Comparison of ENCODE assay signal across 9 cellular contexts in genomic region chr10:72255977-72256729, GRCh38. TPM values are rescaled to one million over a fixed set of nuclear protein-coding genes. Genes with fewer than 3 reads are reported as not detected.
DNase-seq lines count a peak whose midpoint lies in the region; ATAC-seq and TF ChIP-seq lines count a peak whose summit lies in the region.
"Had no signal": no experiment of that assay in that cellular context is flagged by ENCODE, and none has a peak within 500 bp of the region (broad histone marks: within the 10 kb centered on the region; RNA-seq: fewer than 3 reads in every experiment).

No MANE protein-coding gene starts in this region.

- no peak overlapping the region for H3K4me3 Mint-ChIP-seq in activated CD8-positive, alpha-beta memory T cell treated with anti-CD3 and anti-CD28 coated beads, Interleukin-2, amount 10 ng/mL, durations not matched to agents 7 days and 5 days

- no peak for ATAC-seq in activated CD8-positive, alpha-beta memory T cell treated with anti-CD3 and anti-CD28 coated beads, Interleukin-2, amount 10 ng/mL, durations not matched to agents 7 days and 5 days
- ATAC-seq in thoracic aorta (ENCODE audit: insufficient number of reproducible peaks, low FRiP score, low read depth) (no peak), HG02623 (IDR thresholded peaks at IDR 0.05; ENCODE audit: unreplicated experiment) (no peak)

- intact Hi-C loops in adrenal gland (cut with DNase I), result no loop called here

- H3K36me3 ChIP-seq in adrenal gland (replicated peaks in 1 of 2) (no peaks in the 10 kb centered on the region), thoracic aorta (no peaks in the 10 kb centered on the region)

- peak overlapping the region; percentile 85 to 93 (median 90) for H3K27ac ChIP-seq in adrenal gland
- peak overlapping the region; percentile 90 to 94 for H3K27ac ChIP-seq in thoracic aorta

- H3K27me3 Mint-ChIP-seq in activated CD8-positive, alpha-beta memory T cell treated with anti-CD3 and anti-CD28 coated beads, Interleukin-2, amount 10 ng/mL, durations not matched to agents 7 days and 5 days, result no peaks in the 10 kb centered on the region

- no peaks in the 10 kb centered on the region for H3K36me3 Mint-ChIP-seq in activated CD8-positive, alpha-beta memory T cell treated with anti-CD3 and anti-CD28 coated beads, Interleukin-2, amount 10 ng/mL, durations not matched to agents 7 days and 5 days

- DNase-seq in activated CD8-positive, alpha-beta memory T cell treated with anti-CD3 and anti-CD28 coated beads, Interleukin-2, amount 10 ng/mL, durations not matched to agents 7 days and 5 days, result no peak
- DNase-seq in activated CD8-positive, alpha-beta memory T cell treated with anti-CD3 and anti-CD28 coated beads, Interleukin-2, amount 50 U/mL, for 48 hours, result no peak
- DNase-seq in adrenal gland, result no peak
- peak; percentile 13 for DNase-seq in medulla oblongata (ENCODE audit: extremely low spot score)
- no peak for DNase-seq in thoracic aorta (ENCODE audit: low spot score)
- DNase-seq in DMS 273 treated with DMSO at 0.1 percent for 48 hours (lab: John Stamatoyannopoulos, UW), result no peak
- DNase-seq in DMS53 treated with DMSO at 0.1 percent for 48 hours (lab: John Stamatoyannopoulos, UW; ENCODE audit: unreplicated experiment), result no peak
- DNase-seq: NCI-H2107 had no signal

- H3K4me3 ChIP-seq in adrenal gland (no peak overlapping the region), thoracic aorta (no peak overlapping the region)

- H3K9me3 ChIP-seq in adrenal gland (replicated peaks in 1 of 3) (no peaks in the 10 kb centered on the region), thoracic aorta (no peaks in the 10 kb centered on the region)

- H3K27me3 ChIP-seq in adrenal gland (no peaks in the 10 kb centered on the region), thoracic aorta (replicated peaks; ENCODE audit: insufficient read depth) (no peaks in the 10 kb centered on the region)

- CTCF ChIA-PET in activated CD8-positive, alpha-beta memory T cell treated with anti-CD3 and anti-CD28 coated beads, Interleukin-2, amount 10 ng/mL, durations not matched to agents 7 days and 5 days (lab: Charles Lee), result interaction anchor here (1.0 to 11.6 kb wide), 4 partner anchors 9 to 80 kb away, joined by 3 to 94 read pairs (median 5); partner anchors contain the start of gene DDIT4

- TF ChIP-seq CTCF in adrenal gland (IDR thresholded peaks at IDR 0.05) (no peak), thoracic aorta (IDR thresholded peaks at IDR 0.05) (no peak)

- peak overlapping the region; percentile 57 for H3K27ac Mint-ChIP-seq in activated CD8-positive, alpha-beta memory T cell treated with anti-CD3 and anti-CD28 coated beads, Interleukin-2, amount 10 ng/mL, durations not matched to agents 7 days and 5 days

- no peaks in the 10 kb centered on the region for H3K9me3 Mint-ChIP-seq in activated CD8-positive, alpha-beta memory T cell treated with anti-CD3 and anti-CD28 coated beads, Interleukin-2, amount 10 ng/mL, durations not matched to agents 7 days and 5 days (ENCODE audit: low read depth)

- WGBS in adrenal gland, 4 donors, result 91 to 96% (median 96%) methylated on average over 6 of the region's 6 CpGs

- H3K4me1 Mint-ChIP-seq in activated CD8-positive, alpha-beta memory T cell treated with anti-CD3 and anti-CD28 coated beads, Interleukin-2, amount 10 ng/mL, durations not matched to agents 7 days and 5 days, result peaks cover 63% of the 10 kb centered on the region

- TF ChIP-seq POLR2A in adrenal gland (IDR thresholded peaks at IDR 0.05), result no peak

- H3K4me1 ChIP-seq in adrenal gland (replicated peaks in 1 of 2), result peaks cover 62 to 84% of the 10 kb centered on the region in 2 donors
- peaks cover 60 to 86% of the 10 kb centered on the region in 2 donors for H3K4me1 ChIP-seq in thoracic aorta (ENCODE audit: control insufficient read depth in 1 of 2, low read depth in 2 of 2)

RNA-seq across cellular contexts. Expression of gene DDIT4, which starts 17.6 kb away (rescaled TPM):
- total RNA-seq in activated CD8-positive, alpha-beta memory T cell treated with anti-CD3 and anti-CD28 coated beads, Interleukin-2, amount 10 ng/mL, durations not matched to agents 7 days and 5 days, result 100 to 1,000 TPM; 291 to 293 TPM
- total RNA-seq in adrenal gland, result 100 to 1,000 TPM; 211 to 711 (median 386) TPM
- polyA plus RNA-seq in adrenal gland, result 100 to 1,000 TPM; 109 to 149 (median 123) TPM
- total RNA-seq in thoracic aorta, result 100 to 1,000 TPM; 163 to 374 TPM

RNA-seq across cellular contexts. Expression of gene ASCC1, which starts 40.1 kb away (rescaled TPM):
- 10 to 100 TPM; 34.9 to 36.8 TPM for total RNA-seq in activated CD8-positive, alpha-beta memory T cell treated with anti-CD3 and anti-CD28 coated beads, Interleukin-2, amount 10 ng/mL, durations not matched to agents 7 days and 5 days
- total RNA-seq in adrenal gland (10 to 100 TPM; 26.6 to 57.4 (median 36.7) TPM), thoracic aorta (10 to 100 TPM; 15.2 to 30.3 TPM)
- polyA plus RNA-seq in adrenal gland, result 100 to 1,000 TPM in 1 of 3 donors, 10 to 100 TPM in 1, 1 to 10 TPM in 1; 9.7 to 101 (median 10.1) TPM

RNA-seq across cellular contexts. Expression of gene ANAPC16, which starts 40.3 kb away (rescaled TPM):
- total RNA-seq in activated CD8-positive, alpha-beta memory T cell treated with anti-CD3 and anti-CD28 coated beads, Interleukin-2, amount 10 ng/mL, durations not matched to agents 7 days and 5 days, result 10 to 100 TPM; 61.4 to 67.6 TPM
- 100 to 1,000 TPM in 7 of 8 donors, 10 to 100 TPM in 1; 69.1 to 170 (median 139) TPM for total RNA-seq in adrenal gland
- 100 to 1,000 TPM; 102 to 186 (median 128) TPM for polyA plus RNA-seq in adrenal gland
- 10 to 100 TPM; 44.0 to 46.7 TPM for total RNA-seq in thoracic aorta
